In the genomic region with DNA sequence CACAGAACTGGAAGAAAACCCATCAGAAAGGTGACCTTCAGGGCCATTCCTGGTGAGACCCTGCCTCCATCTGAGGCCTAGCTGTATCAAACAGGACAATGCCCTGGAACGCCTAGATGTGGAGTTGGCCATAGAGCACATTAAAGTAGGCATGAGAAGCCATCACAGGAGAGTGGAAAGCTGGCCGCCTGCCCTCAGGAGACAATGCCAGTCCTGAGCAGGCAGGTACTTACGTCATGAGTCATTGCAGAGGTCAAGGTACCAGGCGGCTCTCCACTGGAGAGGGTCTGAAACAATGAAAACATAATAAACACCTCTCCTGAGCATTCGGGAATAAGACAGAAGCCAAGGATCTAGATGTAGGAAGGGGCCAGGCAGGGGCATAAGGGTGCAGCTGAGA, we compare ENCODE assay signal across 29 cellular contexts.
"Had no signal": no experiment of that assay in that cellular context is flagged by ENCODE, and none has a peak within 500 bp of the region (broad histone marks: within the 10 kb centered on the region; RNA-seq: fewer than 3 reads in every experiment).

No MANE protein-coding gene starts in this region.

- DNase-seq: activated CD4-positive, alpha-beta memory T cell treated with anti-CD3 and anti-CD28 coated beads for 36 hours; activated CD4-positive, alpha-beta T cell treated with anti-CD3 and anti-CD28 coated beads for 36 hours; activated CD4-positive, alpha-beta T cell treated with anti-CD3 and anti-CD28 coated beads, Interleukin-2, amount 10 ng/mL, durations not matched to agents 24 days and 14 days; activated CD4-positive, CD25-positive, alpha-beta regulatory T cell; activated CD4-positive, CD25-positive, alpha-beta regulatory T cell treated with anti-CD3 and anti-CD28 coated beads, Interleukin-2, amount 50 U/mL, for 72 hours; activated CD8-positive, alpha-beta memory T cell treated with anti-CD3 and anti-CD28 coated beads, Interleukin-2, amount 10 ng/mL, durations not matched to agents 7 days and 5 days; activated CD8-positive, alpha-beta memory T cell treated with anti-CD3 and anti-CD28 coated beads, Interleukin-2, amount 50 U/mL, for 4 hours; activated CD8-positive, alpha-beta T cell treated with anti-CD3 and anti-CD28 coated beads, Interleukin-2, amount 10 ng/mL, durations not matched to agents 7 days and 5 days; activated effector memory CD4-positive, alpha-beta T cell treated with anti-CD3 and anti-CD28 coated beads, Interleukin-2, amount 50 U/mL, for 16 hours; activated naive CD4-positive, alpha-beta T cell treated with anti-CD3 and anti-CD28 coated beads for 36 hours; activated naive CD8-positive, alpha-beta T cell treated with anti-CD3 and anti-CD28 coated beads for 36 hours; activated naive CD8-positive, alpha-beta T cell treated with anti-CD3 and anti-CD28 coated beads, Interleukin-2, amount 50 U/mL, for 24 hours; activated T-cell treated with anti-CD3 and anti-CD28 coated beads, Interleukin-2, amount 50 U/mL, for 1 hour; activated T-cell treated with anti-CD3 and anti-CD28 coated beads, Interleukin-2, amount 50 U/mL, for 48 hours; amygdala; aorta; body of pancreas; central memory CD4-positive, alpha-beta T cell; cerebellar nuclear complex; colonic mucosa; effector CD8-positive, alpha-beta T cell; esophagus squamous epithelium; foreskin melanocyte; heart right ventricle; T-helper 1 cell; T-helper 2 cell had no signal

- H3K27me3 ChIP-seq: adrenal gland, body of pancreas, cardiac muscle cell, colonic mucosa, esophagus squamous epithelium, gastroesophageal sphincter, heart right ventricle had no signal

- H3K9me3 ChIP-seq: adrenal gland, body of pancreas, colonic mucosa, esophagus squamous epithelium, gastroesophageal sphincter, heart right ventricle had no signal

- H3K4me1 ChIP-seq: body of pancreas, colonic mucosa, esophagus squamous epithelium, gastroesophageal sphincter had no signal

- H3K4me3 ChIP-seq: adrenal gland, body of pancreas, cardiac muscle cell, colonic mucosa, esophagus squamous epithelium, gastroesophageal sphincter, heart right ventricle had no signal

- ATAC-seq: activated CD4-positive, alpha-beta T cell treated with anti-CD3 and anti-CD28 coated beads for 36 hours; activated CD8-positive, alpha-beta memory T cell treated with anti-CD3 and anti-CD28 coated beads, Interleukin-2, amount 10 ng/mL, durations not matched to agents 7 days and 5 days; activated CD8-positive, alpha-beta T cell treated with anti-CD3 and anti-CD28 coated beads, Interleukin-2, amount 10 ng/mL, durations not matched to agents 7 days and 5 days; activated naive CD8-positive, alpha-beta T cell treated with anti-CD3 and anti-CD28 coated beads, Interleukin-2, amount 50 U/mL, for 24 hours; body of pancreas; gastroesophageal sphincter; heart right ventricle had no signal

- H3K27ac ChIP-seq: body of pancreas, cardiac muscle cell, colonic mucosa, esophagus squamous epithelium, gastroesophageal sphincter, heart right ventricle had no signal
